Comparison of ENCODE assay signal across 11 cellular contexts in genomic region chr4:1232661-1233621, GRCh38. TPM values are rescaled to one million over a fixed set of nuclear protein-coding genes. Genes with fewer than 3 reads are reported as not detected.
DNase-seq lines count a peak whose midpoint lies in the region; ATAC-seq and TF ChIP-seq lines count a peak whose summit lies in the region.
"Had no signal": no experiment of that assay in that cellular context is flagged by ENCODE, and none has a peak within 500 bp of the region (broad histone marks: within the 10 kb centered on the region; RNA-seq: fewer than 3 reads in every experiment).

No MANE protein-coding gene starts in this region.

- H3K4me3 ChIP-seq in ectodermal cell (ENCODE audit: insufficient read depth, low read depth, low read length) (no peak overlapping the region), tibial nerve (no peak overlapping the region), HAP-1 (no peak overlapping the region)
- H3K4me3 ChIP-seq: ovary had no signal

- H3K4me1 Mint-ChIP-seq in activated CD8-positive, alpha-beta T cell treated with anti-CD3 and anti-CD28 coated beads for 36 hours (ENCODE audit: low read depth) = peaks cover 2% of the 10 kb centered on the region
- H3K4me1 Mint-ChIP-seq in activated CD8-positive, alpha-beta T cell treated with anti-CD3 and anti-CD28 coated beads, Interleukin-2, amount 10 ng/mL, durations not matched to agents 7 days and 5 days (ENCODE audit: low read depth) = peaks cover 1% of the 10 kb centered on the region

- H3K4me1 ChIP-seq in ectodermal cell (ENCODE audit: control insufficient read depth, insufficient read depth, low read length) (peaks cover 10% of the 10 kb centered on the region), tibial nerve (peaks cover 0 to 49% (median 17%) of the 10 kb centered on the region in 4 donors), HAP-1 (no peaks in the 10 kb centered on the region)

- in situ Hi-C loops in HAP-1 (cut with MboI; ENCODE audit: low sequenced_read_pairs) = no loop called here

- peak overlapping the region; percentile 30 for H3K27ac Mint-ChIP-seq in activated CD8-positive, alpha-beta T cell treated with anti-CD3 and anti-CD28 coated beads for 36 hours
- H3K27ac Mint-ChIP-seq in activated CD8-positive, alpha-beta T cell treated with anti-CD3 and anti-CD28 coated beads, Interleukin-2, amount 10 ng/mL, durations not matched to agents 7 days and 5 days = no peak overlapping the region

- intact Hi-C loops in activated CD8-positive, alpha-beta T cell treated with anti-CD3 and anti-CD28 coated beads for 36 hours (cut with micrococcal nuclease) = no loop called here

- H3K9me3 Mint-ChIP-seq in activated CD8-positive, alpha-beta T cell treated with anti-CD3 and anti-CD28 coated beads for 36 hours = no peaks in the 10 kb centered on the region
- H3K9me3 Mint-ChIP-seq in activated CD8-positive, alpha-beta T cell treated with anti-CD3 and anti-CD28 coated beads, Interleukin-2, amount 10 ng/mL, durations not matched to agents 7 days and 5 days (ENCODE audit: insufficient read depth) = no peaks in the 10 kb centered on the region
- H3K9me3 Mint-ChIP-seq: activated CD4-positive, alpha-beta T cell treated with anti-CD3 and anti-CD28 coated beads, Interleukin-2, amount 10 ng/mL, durations not matched to agents 7 days and 5 days had no signal

- H3K9me3 ChIP-seq in ectodermal cell (ENCODE audit: control insufficient read depth, low read length) (no peaks in the 10 kb centered on the region), tibial nerve (no peaks in the 10 kb centered on the region), HAP-1 (no peaks in the 10 kb centered on the region)
- H3K9me3 ChIP-seq: ovary had no signal

- peaks cover 17% of the 10 kb centered on the region for H3K36me3 Mint-ChIP-seq in activated CD8-positive, alpha-beta T cell treated with anti-CD3 and anti-CD28 coated beads for 36 hours (ENCODE audit: low read depth)
- H3K36me3 Mint-ChIP-seq in activated CD8-positive, alpha-beta T cell treated with anti-CD3 and anti-CD28 coated beads, Interleukin-2, amount 10 ng/mL, durations not matched to agents 7 days and 5 days (ENCODE audit: low read depth) = peaks cover 51% of the 10 kb centered on the region

- CTCF ChIA-PET in activated CD8-positive, alpha-beta T cell treated with anti-CD3 and anti-CD28 coated beads for 36 hours (lab: Charles Lee) = interaction anchor here (1.5 to 1.6 kb wide), 2 partner anchors 15 to 75 kb away, joined by 3 read pairs; no protein-coding TSS in a partner anchor
- CTCF ChIA-PET in activated CD8-positive, alpha-beta T cell treated with anti-CD3 and anti-CD28 coated beads, Interleukin-2, amount 10 ng/mL, durations not matched to agents 7 days and 5 days (lab: Charles Lee) = no interaction called here

- H3K27ac ChIP-seq in ectodermal cell (ENCODE audit: insufficient read depth, low read depth, low read length, poor library complexity, severe bottlenecking) (peak overlapping the region; percentile 83), tibial nerve (peak overlapping the region in 3 of 4 donors; percentile 14 to 68 (median 19))
- H3K27ac ChIP-seq: ovary had no signal

- TF ChIP-seq EP300 in tibial nerve (IDR thresholded peaks at IDR 0.05) = no peak

- H3K36me3 ChIP-seq in ectodermal cell (ENCODE audit: control insufficient read depth, insufficient read depth, low read length) = peaks cover 41% of the 10 kb centered on the region
- peaks cover 0 to 97% (median 10%) of the 10 kb centered on the region in 3 donors for H3K36me3 ChIP-seq in tibial nerve
- peaks cover 61% of the 10 kb centered on the region for H3K36me3 ChIP-seq in HAP-1 (replicated peaks)
- H3K36me3 ChIP-seq: ovary had no signal

- no peak for TF ChIP-seq CTCF in activated CD8-positive, alpha-beta T cell treated with anti-CD3 and anti-CD28 coated beads for 36 hours (IDR thresholded peaks at IDR 0.05)
- TF ChIP-seq CTCF in tibial nerve (IDR thresholded peaks at IDR 0.05) = no peak

- 91 to 93% methylated on average over 32 of the region's 32 CpGs for WGBS in ectodermal cell, 2 experiments
- 59 to 66% methylated on average over 22 to 31 of the region's 32 CpGs for WGBS in tibial nerve, 2 donors

- no peak overlapping the region for H3K4me3 Mint-ChIP-seq in activated CD8-positive, alpha-beta T cell treated with anti-CD3 and anti-CD28 coated beads for 36 hours
- no peak overlapping the region for H3K4me3 Mint-ChIP-seq in activated CD8-positive, alpha-beta T cell treated with anti-CD3 and anti-CD28 coated beads, Interleukin-2, amount 10 ng/mL, durations not matched to agents 7 days and 5 days
- H3K4me3 Mint-ChIP-seq: activated CD4-positive, alpha-beta T cell treated with anti-CD3 and anti-CD28 coated beads, Interleukin-2, amount 10 ng/mL, durations not matched to agents 7 days and 5 days had no signal

- POLR2A ChIA-PET in activated CD8-positive, alpha-beta T cell treated with anti-CD3 and anti-CD28 coated beads for 36 hours (lab: Charles Lee) = interaction anchor here (0.7 to 1.6 kb wide), 2 partner anchors 11 to 353 kb away, joined by 3 to 4 read pairs; no protein-coding TSS in a partner anchor
- POLR2A ChIA-PET in activated CD8-positive, alpha-beta T cell treated with anti-CD3 and anti-CD28 coated beads, Interleukin-2, amount 10 ng/mL, durations not matched to agents 7 days and 5 days (lab: Charles Lee) = interaction anchor here (1.5 kb wide), 1 partner anchor 31 kb away, joined by 4 read pairs; no protein-coding TSS in a partner anchor

- no peak for ATAC-seq in activated CD8-positive, alpha-beta T cell treated with anti-CD3 and anti-CD28 coated beads for 36 hours
- no peak for ATAC-seq in activated CD8-positive, alpha-beta T cell treated with anti-CD3 and anti-CD28 coated beads, Interleukin-2, amount 10 ng/mL, durations not matched to agents 7 days and 5 days
- no peak for ATAC-seq in GM18511 (IDR thresholded peaks at IDR 0.05; ENCODE audit: unreplicated experiment)

- H3K27me3 ChIP-seq in ectodermal cell (ENCODE audit: control insufficient read depth, insufficient read depth, low read length, poor library complexity, severe bottlenecking) (no peaks in the 10 kb centered on the region), tibial nerve (no peaks in the 10 kb centered on the region), HAP-1 (ENCODE audit: low read depth) (no peaks in the 10 kb centered on the region)
- H3K27me3 ChIP-seq: ovary had no signal

- TF ChIP-seq POLR2A in tibial nerve (IDR thresholded peaks at IDR 0.05) = no peak

- no peaks in the 10 kb centered on the region for H3K27me3 Mint-ChIP-seq in activated CD8-positive, alpha-beta T cell treated with anti-CD3 and anti-CD28 coated beads for 36 hours
- H3K27me3 Mint-ChIP-seq in activated CD8-positive, alpha-beta T cell treated with anti-CD3 and anti-CD28 coated beads, Interleukin-2, amount 10 ng/mL, durations not matched to agents 7 days and 5 days (ENCODE audit: low read depth) = no peaks in the 10 kb centered on the region
- H3K27me3 Mint-ChIP-seq: activated CD4-positive, alpha-beta T cell treated with anti-CD3 and anti-CD28 coated beads, Interleukin-2, amount 10 ng/mL, durations not matched to agents 7 days and 5 days had no signal

- DNase-seq in activated CD8-positive, alpha-beta T cell treated with anti-CD3 and anti-CD28 coated beads for 36 hours = no peak
- no peak for DNase-seq in activated CD8-positive, alpha-beta T cell treated with anti-CD3 and anti-CD28 coated beads, Interleukin-2, amount 10 ng/mL, durations not matched to agents 7 days and 5 days
- peak; percentile 96 to 98 for DNase-seq in lung microvascular endothelial cell (ENCODE audit: low read depth in 2 of 2)
- DNase-seq in tibial nerve (ENCODE audit: low spot score in 2 of 2) = no peak
- DNase-seq in H4 (ENCODE audit: low spot score) = no peak
- no peak for DNase-seq in HAP-1 (ENCODE audit: low spot score in 2 of 2)
- DNase-seq: activated CD4-positive, alpha-beta T cell treated with anti-CD3 and anti-CD28 coated beads, Interleukin-2, amount 10 ng/mL, durations not matched to agents 7 days and 5 days; NCI-H2081 had no signal

RNA-seq across cellular contexts. Expression of gene CTBP1, which starts 16.0 kb away (rescaled TPM):
- 100 to 1,000 TPM; 136 TPM for total RNA-seq in activated CD8-positive, alpha-beta T cell treated with anti-CD3 and anti-CD28 coated beads for 36 hours
- 100 to 1,000 TPM; 214 to 217 TPM for total RNA-seq in activated CD8-positive, alpha-beta T cell treated with anti-CD3 and anti-CD28 coated beads, Interleukin-2, amount 10 ng/mL, durations not matched to agents 7 days and 5 days
- polyA plus RNA-seq in ectodermal cell (2013, experiment 1 of 4) = 213 TPM
- polyA plus RNA-seq in ectodermal cell (2013, experiment 2 of 4) = 214 TPM
- 160 TPM for polyA plus RNA-seq in ectodermal cell (2013, experiment 3 of 4)
- 178 TPM for polyA plus RNA-seq in ectodermal cell (2013, experiment 4 of 4)
- total RNA-seq in lung microvascular endothelial cell = 166 and 239 TPM in 2 replicates
- total RNA-seq in tibial nerve = 100 to 1,000 TPM; 134 to 255 (median 193) TPM
- 81.0 and 106 TPM in 2 replicates for total RNA-seq in H4 (2014; rRNA removed; shearing (Covaris generic))

RNA-seq across cellular contexts. Expression of gene MAEA, which starts 56.8 kb away (rescaled TPM):
- 10 to 100 TPM; 32.3 to 37.0 TPM for total RNA-seq in activated CD8-positive, alpha-beta T cell treated with anti-CD3 and anti-CD28 coated beads for 36 hours
- 10 to 100 TPM; 60.3 to 65.1 TPM for total RNA-seq in activated CD8-positive, alpha-beta T cell treated with anti-CD3 and anti-CD28 coated beads, Interleukin-2, amount 10 ng/mL, durations not matched to agents 7 days and 5 days
- 82.1 TPM for polyA plus RNA-seq in ectodermal cell (2013, experiment 1 of 4)
- polyA plus RNA-seq in ectodermal cell (2013, experiment 2 of 4) = 90.5 TPM
- polyA plus RNA-seq in ectodermal cell (2013, experiment 3 of 4) = 78.4 TPM
- polyA plus RNA-seq in ectodermal cell (2013, experiment 4 of 4) = 82.4 TPM
- total RNA-seq in lung microvascular endothelial cell (35.7 and 49.2 TPM in 2 replicates), tibial nerve (100 to 1,000 TPM in 1 of 4 donors, 10 to 100 TPM in 3; 66.2 to 140 (median 83.2) TPM)
- 54.3 and 69.4 TPM in 2 replicates for total RNA-seq in H4 (2014; rRNA removed; shearing (Covaris generic))

Comparison
In these comparisons a context has a peak if more than half of its experiments do, and no peak if none do; other contexts are left out.
1. DNase-seq: peak in lung microvascular endothelial cell (2 of 2); none in activated CD8-positive, alpha-beta T cell treated with anti-CD3 and anti-CD28 coated beads for 36 hours (single experiment), activated CD8-positive, alpha-beta T cell treated with anti-CD3 and anti-CD28 coated beads, Interleukin-2, amount 10 ng/mL, durations not matched to agents 7 days and 5 days (single experiment), tibial nerve (0 of 2), H4 (single experiment) and HAP-1 (0 of 2).